ENCODE assay signal across 8 cellular contexts in genomic region chr5:177491429-177491945, GRCh38. TPM values are rescaled to one million over a fixed set of nuclear protein-coding genes. Genes with fewer than 3 reads are reported as not detected.
A peak's percentile ranks its signal among the peaks of the same experiment; 100 is the strongest.
DNase-seq lines count a peak whose midpoint lies in the region; ATAC-seq and TF ChIP-seq lines count a peak whose summit lies in the region.

No MANE protein-coding gene starts in this region.

- H3K27ac ChIP-seq in 22Rv1 (no peak overlapping the region), spleen (peak overlapping the region in 3 of 8 donors; percentile 20 to 91 (median 21))

- peak; percentile 64 for DNase-seq in SK-MEL-5 (ENCODE audit: low read depth, low spot score)
- peak; percentile 37 for DNase-seq in fibroblast of mammary gland (ENCODE audit: low read depth)
- DNase-seq in spleen = peak; percentile 81
- DNase-seq in G401 (ENCODE audit: low spot score) = no peak
- DNase-seq in DMS79 (lab: John Stamatoyannopoulos, UW) = no peak

- H3K9me3 ChIP-seq in spleen = no peaks in the 10 kb centered on the region

- ATAC-seq in HG03571 (IDR thresholded peaks at IDR 0.05; ENCODE audit: unreplicated experiment) = no peak

- no peak overlapping the region for H3K4me3 ChIP-seq in fibroblast of mammary gland (ENCODE audit: control insufficient read depth, low read depth, low read length)
- H3K4me3 ChIP-seq in spleen = no peak overlapping the region

- H3K4me1 ChIP-seq in spleen = peaks cover 33 to 77% (median 58%) of the 10 kb centered on the region in 6 donors

- TF ChIP-seq POLR2A in spleen (IDR thresholded peaks at IDR 0.05) = no peak

- 70 to 90% (median 83%) methylated on average over 28 to 43 of the region's 43 CpGs for WGBS in spleen, 5 donors

- no peaks in the 10 kb centered on the region for H3K27me3 ChIP-seq in spleen (replicated peaks in 1 of 7)

- TF ChIP-seq CTCF in 22Rv1 (IDR thresholded peaks at IDR 0.05) = peak; percentile 98
- TF ChIP-seq CTCF in GM12872 (IDR thresholded peaks at IDR 0.05; ENCODE audit: insufficient read depth, low read depth, low read length) = peak; percentile 60
- peak; percentile 31 for TF ChIP-seq CTCF in fibroblast of mammary gland (conservative IDR thresholded peaks at IDR 0.05; ENCODE audit: control insufficient read depth, insufficient read depth, low read depth, low read length)
- TF ChIP-seq CTCF in spleen (IDR thresholded peaks at IDR 0.05 in 8 of 11, conservative IDR thresholded peaks at IDR 0.05 in 3 of 11) = peak in 9 of 11 experiments; percentile 25 to 77 (median 58)

- intact Hi-C loops in spleen (cut with DNase I; ENCODE audit: low total_unique reads) = no loop called here

- in situ Hi-C loops in SK-MEL-5 (cut with HindIII; ENCODE audit: low pct_unique_long_range_greater_than_20kb, low sequenced_read_pairs) (no loop called here), G401 (cut with HindIII; ENCODE audit: low sequenced_read_pairs) (no loop called here)

- peaks cover 0 to 66% (median 54%) of the 10 kb centered on the region in 6 donors for H3K36me3 ChIP-seq in spleen

RNA-seq across cellular contexts. Expression of gene PDLIM7, which starts 5.9 kb away (rescaled TPM):
- total RNA-seq in SK-MEL-5 (2014; rRNA removed; shearing (Covaris generic)) = 15.8 and 16.8 TPM in 2 replicates
- 48.9 and 49.6 TPM in 2 replicates for polyA plus RNA-seq in SK-MEL-5 (2015; cell fraction: cytosol; rRNA removed)
- polyA plus RNA-seq in SK-MEL-5 (2015; cell fraction: nucleus; rRNA removed) = 73.8 and 84.8 TPM in 2 replicates
- total RNA-seq in spleen = 100 to 1,000 TPM in 3 of 7 donors, 10 to 100 TPM in 4; 44.8 to 220 (median 86.4) TPM
- polyA plus RNA-seq in spleen = 100 to 1,000 TPM in 1 of 3 donors, 10 to 100 TPM in 2; 42.5 to 125 (median 59.2) TPM
- total RNA-seq in G401 (2014; rRNA removed; shearing (Covaris generic)) = 297 and 299 TPM in 2 replicates

RNA-seq across cellular contexts. Expression of gene DBN1, which starts 18.1 kb away (rescaled TPM):
- 41.6 and 49.0 TPM in 2 replicates for total RNA-seq in SK-MEL-5 (2014; rRNA removed; shearing (Covaris generic))
- 50.4 and 53.9 TPM in 2 replicates for polyA plus RNA-seq in SK-MEL-5 (2015; cell fraction: cytosol; rRNA removed)
- polyA plus RNA-seq in SK-MEL-5 (2015; cell fraction: nucleus; rRNA removed) = 58.2 and 79.8 TPM in 2 replicates
- total RNA-seq in spleen = 10 to 100 TPM; 13.0 to 26.5 (median 17.6) TPM
- 10 to 100 TPM in 1 of 3 donors, 1 to 10 TPM in 2; 6.8 to 16.3 (median 7.6) TPM for polyA plus RNA-seq in spleen
- 295 and 370 TPM in 2 replicates for total RNA-seq in G401 (2014; rRNA removed; shearing (Covaris generic))

RNA-seq across cellular contexts. Expression of gene DOK3, which starts 18.1 kb away (rescaled TPM):
- 0.98 and 2.0 TPM in 2 replicates for total RNA-seq in SK-MEL-5 (2014; rRNA removed; shearing (Covaris generic))
- polyA plus RNA-seq in SK-MEL-5 (2015; cell fraction: cytosol; rRNA removed) = 0.80 and 2.6 TPM in 2 replicates
- polyA plus RNA-seq in SK-MEL-5 (2015; cell fraction: nucleus; rRNA removed) = 12.6 and 16.8 TPM in 2 replicates
- 100 to 1,000 TPM; 111 to 231 (median 149) TPM for total RNA-seq in spleen
- 100 to 1,000 TPM in 1 of 3 donors, 10 to 100 TPM in 2; 69.9 to 144 (median 98.4) TPM for polyA plus RNA-seq in spleen
- 0.85 and 6.3 TPM in 2 replicates for total RNA-seq in G401 (2014; rRNA removed; shearing (Covaris generic))

RNA-seq across cellular contexts. Expression of gene DDX41, which starts 25.3 kb away (rescaled TPM):
- total RNA-seq in SK-MEL-5 (2014; rRNA removed; shearing (Covaris generic)) = 131 and 145 TPM in 2 replicates
- 125 TPM in 2 replicates for polyA plus RNA-seq in SK-MEL-5 (2015; cell fraction: cytosol; rRNA removed)
- polyA plus RNA-seq in SK-MEL-5 (2015; cell fraction: nucleus; rRNA removed) = 192 and 235 TPM in 2 replicates
- total RNA-seq in spleen = 100 to 1,000 TPM in 2 of 7 donors, 10 to 100 TPM in 5; 68.9 to 126 (median 91.8) TPM
- 10 to 100 TPM; 68.9 to 99.4 (median 92.9) TPM for polyA plus RNA-seq in spleen
- total RNA-seq in G401 (2014; rRNA removed; shearing (Covaris generic)) = 96.6 and 166 TPM in 2 replicates

RNA-seq across cellular contexts. Expression of gene PRR7, which starts 44.9 kb away (rescaled TPM):
- 34.4 and 38.8 TPM in 2 replicates for total RNA-seq in SK-MEL-5 (2014; rRNA removed; shearing (Covaris generic))
- 179 and 188 TPM in 2 replicates for polyA plus RNA-seq in SK-MEL-5 (2015; cell fraction: cytosol; rRNA removed)
- 93.4 and 107 TPM in 2 replicates for polyA plus RNA-seq in SK-MEL-5 (2015; cell fraction: nucleus; rRNA removed)
- total RNA-seq in spleen = 1 to 10 TPM in 6 of 7 donors, not detected in 1; 2.6 to 5.3 (median 4.7) TPM
- polyA plus RNA-seq in spleen = 1 to 10 TPM; 1.7 to 5.7 (median 3.9) TPM
- total RNA-seq in G401 (2014; rRNA removed; shearing (Covaris generic)) = 19.5 and 30.8 TPM in 2 replicates

Comparison
In these comparisons a context has a peak if more than half of its experiments do, and no peak if none do; other contexts are left out.
1. CTCF ChIP-seq: peak in every context shown above with its lines; median percentile 98 in 22Rv1; 60 in GM12872; 58 in spleen; 31 in fibroblast of mammary gland.
2. DNase-seq: peak in SK-MEL-5 (single experiment), fibroblast of mammary gland (single experiment) and spleen (single experiment); none in G401 (single experiment) and DMS79 (single experiment).
3. RNA of gene DOK3, which starts 18.1 kb away (total RNA-seq): 111 to 231 TPM in spleen; 0.98 to 2.0 TPM in SK-MEL-5 and 0.85 to 6.3 TPM in G401; every median in the first group is over 10 times any median in the second.